Comparison of ENCODE assay signal across 7 cellular contexts in the genomic region with DNA sequence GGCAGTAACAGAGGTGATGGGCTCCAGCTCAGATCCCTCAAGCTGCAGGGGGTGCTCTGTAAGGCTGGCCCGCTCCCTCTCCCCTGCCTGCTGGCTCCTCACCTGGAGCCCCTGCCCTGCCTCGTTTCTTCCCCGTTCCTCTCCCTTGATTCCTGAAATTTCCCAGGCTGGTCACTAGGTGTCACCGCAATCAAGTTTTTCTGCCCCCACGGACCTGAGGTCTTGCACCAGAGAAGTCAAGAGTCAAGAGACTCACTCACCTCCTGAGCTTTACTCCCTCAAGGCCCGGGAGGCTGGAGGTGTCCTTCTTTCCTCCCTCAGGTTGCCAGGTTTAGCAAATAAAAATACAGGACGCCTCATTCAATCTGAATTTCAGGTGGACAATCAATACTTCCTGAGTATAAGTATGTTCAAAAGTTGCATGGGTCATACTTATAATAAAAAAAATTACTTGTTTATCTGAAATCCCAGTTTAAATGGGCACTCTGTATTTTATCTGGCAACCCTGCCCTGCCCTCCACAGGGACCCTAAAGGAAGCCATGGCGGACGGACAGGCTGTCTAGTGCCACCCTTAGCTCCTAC.
DNase-seq lines count a peak whose midpoint lies in the region; ATAC-seq and TF ChIP-seq lines count a peak whose summit lies in the region.

No MANE protein-coding gene starts in this region.

- peaks cover 6 to 7% of the 10 kb centered on the region in 2 donors for H3K4me1 Mint-ChIP-seq in immature natural killer cell

- no peak overlapping the region for H3K27ac ChIP-seq in body of pancreas

- peaks cover 0 to 4% (median 0%) of the 10 kb centered on the region in 3 donors for H3K36me3 Mint-ChIP-seq in immature natural killer cell

- no peaks in the 10 kb centered on the region for H3K9me3 Mint-ChIP-seq in immature natural killer cell

- H3K4me3 Mint-ChIP-seq in immature natural killer cell = peak overlapping the region in 1 of 5 donors; percentile 14

- in situ Hi-C loops in SK-MEL-5 (cut with HindIII; ENCODE audit: low pct_unique_long_range_greater_than_20kb, low sequenced_read_pairs) = no loop called here

- peak; percentile 25 to 83 (median 79) for TF ChIP-seq CTCF in body of pancreas (IDR thresholded peaks at IDR 0.05)

- H3K9me3 ChIP-seq in body of pancreas = no peaks in the 10 kb centered on the region

- H3K4me3 ChIP-seq in body of pancreas = no peak overlapping the region

- ATAC-seq in body of pancreas (peak; percentile 74), HG03159 (IDR thresholded peaks at IDR 0.05; ENCODE audit: unreplicated experiment) (no peak)

- DNase-seq in ELR (ENCODE audit: low read depth) (peak; percentile 70), Kasumi-1 (lab: John Stamatoyannopoulos, UW) (peak; percentile 70), SK-MEL-5 (ENCODE audit: low read depth, low spot score) (peak; percentile 78), body of pancreas (peak; percentile 50 to 55 (median 52)), immature natural killer cell (peak; percentile 54 to 65 (median 61))
- DNase-seq in stimulated activated CD4-positive, alpha-beta T cell treated with anti-CD3 and anti-CD28 coated beads, Interleukin-4, amount 100 ng/mL, for 48 hours (ENCODE audit: low read depth in 2 of 2) = peak; percentile 15 to 28

- no peak for TF ChIP-seq POLR2A in body of pancreas (IDR thresholded peaks at IDR 0.05)

- 14 to 19% methylated on average over 9 of the region's 9 CpGs for WGBS in body of pancreas, 2 donors

- no peaks in the 10 kb centered on the region for H3K4me1 ChIP-seq in body of pancreas

- no peaks in the 10 kb centered on the region for H3K36me3 ChIP-seq in body of pancreas (replicated peaks in 1 of 2; ENCODE audit: insufficient read depth in 1 of 2, low read depth in 2 of 2)

- intact Hi-C loops in body of pancreas (cut with DNase I) = no loop called here

- H3K27ac Mint-ChIP-seq in immature natural killer cell = peak overlapping the region in 3 of 6 donors; percentile 6 to 73 (median 63)

- no peaks in the 10 kb centered on the region for H3K27me3 ChIP-seq in body of pancreas

- peaks cover 4 to 9% (median 6%) of the 10 kb centered on the region in 3 donors for H3K27me3 Mint-ChIP-seq in immature natural killer cell (ENCODE audit: low read depth in 3 of 3)

Comparison
In these comparisons a context has a peak if more than half of its experiments do, and no peak if none do; other contexts are left out.
1. DNase-seq: peak in every context shown above with its lines; median percentile 78 in SK-MEL-5; 70 in ELR; 70 in Kasumi-1; 61 in immature natural killer cell; 52 in body of pancreas; 22 in stimulated activated CD4-positive, alpha-beta T cell treated with anti-CD3 and anti-CD28 coated beads, Interleukin-4, amount 100 ng/mL, for 48 hours.